In the genomic region with DNA sequence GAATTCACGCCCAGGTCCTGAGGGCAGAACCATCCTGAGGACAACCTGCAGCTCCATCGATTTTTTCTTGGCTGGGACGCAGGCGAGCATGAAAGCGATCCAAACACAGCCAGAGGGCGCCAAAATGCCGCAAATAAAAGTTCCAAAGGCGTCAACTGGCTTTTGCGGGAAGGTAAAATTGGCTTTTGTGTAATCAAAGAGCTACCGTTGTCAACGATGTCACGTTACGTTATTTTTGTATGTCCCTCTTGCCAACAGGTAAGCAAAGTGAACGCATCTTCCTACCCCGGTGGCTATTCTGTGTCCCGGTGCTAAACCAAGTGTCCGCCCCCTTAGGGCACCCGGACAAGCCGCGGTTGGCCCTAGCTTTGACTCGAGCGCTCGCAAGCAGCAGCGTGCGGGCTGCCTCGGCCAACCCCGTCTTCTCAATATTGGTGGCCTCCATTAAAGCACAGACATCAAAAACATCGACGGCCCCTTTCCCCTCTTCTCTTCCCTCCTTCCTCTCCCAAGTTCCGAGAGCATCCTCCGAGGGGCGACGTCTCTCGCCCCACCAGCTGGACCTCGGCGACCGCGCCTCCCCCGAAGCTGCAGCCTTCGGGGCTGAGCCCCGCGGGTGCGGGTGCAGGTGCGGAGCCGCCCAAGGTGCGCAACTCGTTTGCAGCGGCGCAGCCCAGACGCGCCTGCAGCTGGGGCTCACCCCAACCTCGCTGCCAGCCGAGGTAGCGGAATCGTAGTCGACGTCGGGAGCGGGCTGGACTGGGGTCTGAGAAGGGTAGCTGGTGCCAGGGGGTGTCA, we compare ENCODE assay signal across 8 cellular contexts. TPM values are rescaled to one million over a fixed set of nuclear protein-coding genes. Genes with fewer than 3 reads are reported as not detected.
DNase-seq lines count a peak whose midpoint lies in the region; ATAC-seq and TF ChIP-seq lines count a peak whose summit lies in the region.

No MANE protein-coding gene starts in this region.

- H3K4me1 ChIP-seq in HAP-1: peaks cover 44% of the 10 kb centered on the region
- peaks cover 44% of the 10 kb centered on the region for H3K4me1 ChIP-seq in Panc1 (ENCODE audit: control insufficient read depth, insufficient read depth, low read length)
- peaks cover 11% of the 10 kb centered on the region for H3K4me1 ChIP-seq in adipocyte (ENCODE audit: control insufficient read depth, insufficient read depth, low read length)
- H3K4me1 ChIP-seq in cardiac muscle cell (ENCODE audit: low read depth): peaks cover 3% of the 10 kb centered on the region

- peak overlapping the region; percentile 65 for H3K9ac ChIP-seq in adipocyte (ENCODE audit: low read length)

- H3K36me3 ChIP-seq in HAP-1 (replicated peaks) (no peaks in the 10 kb centered on the region), Panc1 (ENCODE audit: control insufficient read depth, insufficient read depth, low read length) (peaks cover 5% of the 10 kb centered on the region; the same call in 1 of the 2 replicates), adipocyte (ENCODE audit: control insufficient read depth, insufficient read depth, low read length, severe bottlenecking) (no peaks in the 10 kb centered on the region), cardiac muscle cell (no peaks in the 10 kb centered on the region)

- H3K27me3 ChIP-seq in HAP-1 (ENCODE audit: low read depth): no peaks in the 10 kb centered on the region
- no peaks in the 10 kb centered on the region for H3K27me3 ChIP-seq in Panc1 (ENCODE audit: control insufficient read depth, insufficient read depth, low read length)
- no peaks in the 10 kb centered on the region for H3K27me3 ChIP-seq in adipocyte (replicated peaks; ENCODE audit: control insufficient read depth, insufficient read depth, low read length)
- no peaks in the 10 kb centered on the region for H3K27me3 ChIP-seq in cardiac muscle cell

- no peak for DNase-seq in GM12864 (ENCODE audit: low read depth)
- peak; percentile 83 to 89 for DNase-seq in HAP-1 (ENCODE audit: low spot score in 2 of 2)
- peak; percentile 75 for DNase-seq in LHCN-M2 (ENCODE audit: low read depth)
- peak; percentile 93 for DNase-seq in Panc1 (ENCODE audit: low read depth, low spot score)
- DNase-seq in adipocyte (ENCODE audit: low read depth): peak; percentile 95
- peak; percentile 85 to 90 for DNase-seq in cardiac muscle cell (ENCODE audit: low read depth in 1 of 2, low spot score in 1 of 2)
- peak; percentile 41 for DNase-seq in omental fat pad (ENCODE audit: low spot score)
- DNase-seq in GOT3 (lab: John Stamatoyannopoulos, UW): no peak

- in situ Hi-C loops in HAP-1 (cut with MboI; ENCODE audit: low sequenced_read_pairs): loop anchor here (5.0 to 25.0 kb wide), 3 partner anchors 754 to 1091 kb away; partner anchors contain the start of gene ZNF622
- in situ Hi-C loops in Panc1 (cut with HindIII; ENCODE audit: low pct_unique_long_range_greater_than_20kb, low sequenced_read_pairs): loop anchor here (25.0 kb wide), 1 partner anchor 1071 kb away; no protein-coding TSS in a partner anchor

- H3K27ac ChIP-seq in Panc1 (ENCODE audit: low read length) (peak overlapping the region; percentile 82), cardiac muscle cell (no peak overlapping the region)

- TF ChIP-seq CTCF in GM12864 (IDR thresholded peaks at IDR 0.05; ENCODE audit: low read depth, low read length, missing control alignments) (peak; percentile 76), Panc1 (IDR thresholded peaks at IDR 0.05) (peak; percentile 85), cardiac muscle cell (IDR thresholded peaks at IDR 0.05; ENCODE audit: low read depth, low read length) (peak; percentile 79), omental fat pad (IDR thresholded peaks at IDR 0.05) (peak in 2 of 3 donors; percentile 12 to 61)

- peak; percentile 79 for ATAC-seq in Panc1
- peak; percentile 50 for ATAC-seq in omental fat pad (ENCODE audit: low FRiP score)

- H3K9me3 ChIP-seq in HAP-1 (no peaks in the 10 kb centered on the region), Panc1 (ENCODE audit: control insufficient read depth, insufficient read depth, low read depth, low read length) (no peaks in the 10 kb centered on the region), adipocyte (ENCODE audit: control insufficient read depth, low read length) (no peaks in the 10 kb centered on the region), cardiac muscle cell (ENCODE audit: low read depth) (no peaks in the 10 kb centered on the region)

- intact Hi-C loops in Panc1 (cut with micrococcal nuclease; ENCODE audit: unreplicated experiment): loop anchor here (5.0 to 10.0 kb wide), 2 partner anchors 898 to 1091 kb away; no protein-coding TSS in a partner anchor

- H3K4me3 ChIP-seq in GM12864 (ENCODE audit: low read depth, low read length): peak overlapping the region; percentile 51
- H3K4me3 ChIP-seq in HAP-1: peak overlapping the region; percentile 36
- peak overlapping the region; percentile 79 to 81 for H3K4me3 ChIP-seq in Panc1 (ENCODE audit: low read depth in 2 of 2, low read length in 2 of 2)
- H3K4me3 ChIP-seq in adipocyte (ENCODE audit: low read length): peak overlapping the region; percentile 72
- H3K4me3 ChIP-seq in cardiac muscle cell: peak overlapping the region; percentile 80

- POLR2A ChIA-PET in Panc1 (lab: Charles Lee): no interaction called here

- BruUV-seq in Panc1 (replicated peaks; lab: Mats Ljungman, UMichigan): no TSS peak

- CTCF ChIA-PET in Panc1 (lab: Charles Lee): interaction anchor here (0.5 to 1.5 kb wide), 8 partner anchors 52 to 1090 kb away, joined by 3 to 5 read pairs (median 3); no protein-coding TSS in a partner anchor

RNA-seq across cellular contexts. Expression of gene BASP1, which starts 1.1 kb away (rescaled TPM):
- total RNA-seq in LHCN-M2 (2014; rRNA removed): 155 and 164 TPM in 2 replicates
- polyA plus RNA-seq in LHCN-M2 (2012): 102 TPM
- total RNA-seq in Panc1 (2021; ENCODE audit: unreplicated experiment): 217 TPM
- polyA plus RNA-seq in Panc1 (2012; ENCODE audit: insufficient read length): 126 TPM
- total RNA-seq in cardiac muscle cell: 111 and 129 TPM in 2 replicates
- polyA plus RNA-seq in cardiac muscle cell: 87.3 and 91.2 TPM in 2 replicates
- total RNA-seq in omental fat pad: 10 to 100 TPM; 19.8 to 53.9 (median 32.5) TPM

Comparison
In these comparisons a context has a peak if more than half of its experiments do, and no peak if none do; other contexts are left out.
1. DNase-seq: peak in HAP-1 (2 of 2), LHCN-M2 (single experiment), Panc1 (single experiment), adipocyte (single experiment), cardiac muscle cell (2 of 2) and omental fat pad (single experiment); none in GM12864 (single experiment) and GOT3 (single experiment).
2. Peak in every context shown above with its lines, with median percentiles within 50 percentile points of each other: H3K4me3 ChIP-seq and CTCF ChIP-seq.